Comparison of ENCODE assay signal across 26 cellular contexts in genomic region chr6:161743526-161744196, GRCh38.
A peak's percentile ranks its signal among the peaks of the same experiment; 100 is the strongest.
DNase-seq lines count a peak whose midpoint lies in the region; ATAC-seq, FAIRE-seq and TF ChIP-seq lines count a peak whose summit lies in the region.
"Had no signal": no experiment of that assay in that cellular context is flagged by ENCODE, and none has a peak within 500 bp of the region (broad histone marks: within the 10 kb centered on the region; RNA-seq: fewer than 3 reads in every experiment).

No MANE protein-coding gene starts in this region.

- intact Hi-C loops in GM12878 (cut with micrococcal nuclease; ENCODE audit: unreplicated experiment) (loop anchor here (10.0 kb wide), 1 partner anchor 181 kb away; no protein-coding TSS in a partner anchor), sciatic nerve (cut with DNase I) (no loop called here)

- H3K9ac ChIP-seq in GM12878 (ENCODE audit: control insufficient read depth, insufficient read depth, low read length) (no peak overlapping the region), GM23248 (no peak overlapping the region)

- CTCF ChIA-PET in GM12878 (lab: Yijun Ruan, JAX): interaction anchor here (0.7 kb wide), 1 partner anchor 562 kb away, joined by 4 read pairs; no protein-coding TSS in a partner anchor

- no peaks in the 10 kb centered on the region for H3F3A ChIP-seq in GM23248 (ENCODE audit: insufficient read depth)

- DNase-seq in GM12878 (ENCODE audit: low read depth, low spot score) (no peak), sciatic nerve (ENCODE audit: low spot score) (no peak), DMS53 treated with DMSO at 0.1 percent for 48 hours (lab: John Stamatoyannopoulos, UW; ENCODE audit: unreplicated experiment) (no peak), GM23248 (no peak)
- DNase-seq: AML-193; C1 segment of cervical spinal cord; CD8-positive, alpha-beta memory T cell; GDM1; H7; HFFc6; NCI-H1048; NCI-H1417 treated with DMSO at 0.1 percent for 48 hours; NCI-H187 treated with DMSO at 0.1 percent for 48 hours; NCI-H2107; NCI-H446 treated with DMSO at 0.1 percent for 48 hours; NCI-H526 treated with DMSO at 0.1 percent for 48 hours; PC-3; Right ventricle myocardium superior had no signal

- H3K36me3 ChIP-seq in GM12878 (ENCODE audit: control insufficient read depth in 2 of 2, insufficient read depth in 2 of 2, low read length in 1 of 2) (no peaks in the 10 kb centered on the region), GM23248 (ENCODE audit: low read depth) (no peaks in the 10 kb centered on the region)
- H3K36me3 ChIP-seq: MG63 had no signal

- SMC1A ChIA-PET in GM12878 (lab: Charles Lee; ENCODE audit: uncharacterized antibody, unreplicated experiment): no interaction called here

- H3K4me1 ChIP-seq in GM12878 (ENCODE audit: control insufficient read depth, insufficient read depth, low read length): no peaks in the 10 kb centered on the region
- H3K4me1 ChIP-seq in GM23248 (ENCODE audit: insufficient read depth): no peaks in the 10 kb centered on the region

- no peak overlapping the region for H3K4me2 ChIP-seq in GM12878 (ENCODE audit: control insufficient read depth, insufficient read depth)
- H3K4me2 ChIP-seq in GM23248 (ENCODE audit: unreplicated experiment): no peak overlapping the region

- H3K27ac ChIP-seq in GM12878 (ENCODE audit: control insufficient read depth, insufficient read depth) (no peak overlapping the region), GM23248 (no peak overlapping the region)
- H3K27ac ChIP-seq: HL-60 had no signal

- RAD21 ChIA-PET in GM12878 (lab: Charles Lee; ENCODE audit: unreplicated experiment): no interaction called here

- in situ Hi-C loops in GM12878 (cut with MboI): no loop called here
- in situ Hi-C loops in GM23248 (cut with MboI): no loop called here

- H4K20me1 ChIP-seq in GM12878 (ENCODE audit: control insufficient read depth, insufficient read depth): no peaks in the 10 kb centered on the region
- H4K20me1 ChIP-seq in GM23248 (ENCODE audit: insufficient read depth): no peaks in the 10 kb centered on the region

- H3K79me2 ChIP-seq in GM12878 (ENCODE audit: control insufficient read depth, insufficient read depth, low read length) (no peaks in the 10 kb centered on the region), GM23248 (ENCODE audit: insufficient read depth) (no peaks in the 10 kb centered on the region)

- H3K9me2 ChIP-seq in GM23248 (ENCODE audit: insufficient read depth): no peaks in the 10 kb centered on the region

- no peak overlapping the region for H2AFZ ChIP-seq in GM12878 (ENCODE audit: control insufficient read depth, low read depth, low read length)
- no peak overlapping the region for H2AFZ ChIP-seq in GM23248

- no peak for TF ChIP-seq CTCF in GM12878 (IDR thresholded peaks at IDR 0.05 in 2 of 3, conservative IDR thresholded peaks at IDR 0.05 in 1 of 3; ENCODE audit: control insufficient read depth in 2 of 3, extremely low read depth in 1 of 3, insufficient read depth in 1 of 3, low read depth in 3 of 3, low read length in 3 of 3)

- no peak for FAIRE-seq in GM12878 (lab: Jason Lieb, UNC)
- FAIRE-seq: HepG2, K562 had no signal

- H3K9me3 ChIP-seq in GM12878 (replicated peaks; ENCODE audit: control insufficient read depth, insufficient read depth, low read length): no peaks in the 10 kb centered on the region
- H3K9me3 ChIP-seq in GM23248 (ENCODE audit: low read depth): no peaks in the 10 kb centered on the region
- H3K9me3 ChIP-seq: MG63 had no signal

- WGBS in GM12878 (ENCODE audit: insufficient coverage, insufficient replicate concordance, low lambda C conversion rate, missing lambda C conversion rate): 16% methylated on average over 15 of the region's 15 CpGs
- 85 to 88% methylated on average over 15 of the region's 15 CpGs for WGBS in GM23248 (ENCODE audit: low coverage in 1 of 2, low lambda C conversion rate in 2 of 2, missing lambda C conversion rate in 2 of 2), 2 experiments

- POLR2A ChIA-PET in GM12878 (lab: Charles Lee): no interaction called here

- no peak for TF ChIP-seq RAD21 in GM12878 (IDR thresholded peaks at IDR 0.05; ENCODE audit: insufficient read depth, low read depth, low read length)

- H3K27me3 ChIP-seq in GM12878 (replicated peaks in 1 of 2; ENCODE audit: control insufficient read depth in 2 of 2, insufficient read depth in 2 of 2, low read length in 1 of 2): no peaks in the 10 kb centered on the region
- H3K27me3 ChIP-seq in GM23248 (replicated peaks; ENCODE audit: insufficient read depth): no peaks in the 10 kb centered on the region
- H3K27me3 ChIP-seq: MG63 had no signal

- ATAC-seq in GM18868 (IDR thresholded peaks at IDR 0.05; ENCODE audit: unreplicated experiment) (peak; percentile 65), HG02678 (IDR thresholded peaks at IDR 0.05; ENCODE audit: unreplicated experiment) (peak; percentile 71), GM12878 (peak; percentile 73), sciatic nerve (peak; percentile 52), GM18861 (IDR thresholded peaks at IDR 0.05; ENCODE audit: unreplicated experiment) (no peak), GM19463 (IDR thresholded peaks at IDR 0.05; ENCODE audit: unreplicated experiment) (no peak)
- ATAC-seq: HepG2, K562, PC-3 had no signal

- TF ChIP-seq POLR2A in GM12878 (IDR thresholded peaks at IDR 0.05; ENCODE audit: low read depth, low read length): no peak

- no TSS peak for BruUV-seq in GM12878 (replicated peaks; lab: Mats Ljungman, UMichigan)

- no peak for TF ChIP-seq EP300 in GM12878 (IDR thresholded peaks at IDR 0.05; ENCODE audit: borderline replicate concordance in 1 of 2, control insufficient read depth in 1 of 2, low read depth in 2 of 2, low read length in 2 of 2)

- H3K4me3 ChIP-seq in GM12878 (no peak overlapping the region), GM23248 (no peak overlapping the region)
- H3K4me3 ChIP-seq: K562, MG63 had no signal

TF ChIP-seq in GM12878, 131 proteins besides CTCF, POLR2A, EP300 and RAD21:
- TF ChIP-seq ZNF687 (IDR thresholded peaks at IDR 0.05) (no peak), RCOR1 (conservative IDR thresholded peaks at IDR 0.05; ENCODE audit: low read depth, low read length) (no peak), RUNX3 (IDR thresholded peaks at IDR 0.05; ENCODE audit: low read length) (peak; percentile 29; the same call in 1 of the 2 replicates), BHLHE40 (IDR thresholded peaks at IDR 0.05; ENCODE audit: borderline replicate concordance in 1 of 2, low read depth in 2 of 2, low read length in 1 of 2) (peak in 1 of 2 experiments; percentile 42; a peak in 1 of 4 replicates)
- TF ChIP-seq, protein P1, sequence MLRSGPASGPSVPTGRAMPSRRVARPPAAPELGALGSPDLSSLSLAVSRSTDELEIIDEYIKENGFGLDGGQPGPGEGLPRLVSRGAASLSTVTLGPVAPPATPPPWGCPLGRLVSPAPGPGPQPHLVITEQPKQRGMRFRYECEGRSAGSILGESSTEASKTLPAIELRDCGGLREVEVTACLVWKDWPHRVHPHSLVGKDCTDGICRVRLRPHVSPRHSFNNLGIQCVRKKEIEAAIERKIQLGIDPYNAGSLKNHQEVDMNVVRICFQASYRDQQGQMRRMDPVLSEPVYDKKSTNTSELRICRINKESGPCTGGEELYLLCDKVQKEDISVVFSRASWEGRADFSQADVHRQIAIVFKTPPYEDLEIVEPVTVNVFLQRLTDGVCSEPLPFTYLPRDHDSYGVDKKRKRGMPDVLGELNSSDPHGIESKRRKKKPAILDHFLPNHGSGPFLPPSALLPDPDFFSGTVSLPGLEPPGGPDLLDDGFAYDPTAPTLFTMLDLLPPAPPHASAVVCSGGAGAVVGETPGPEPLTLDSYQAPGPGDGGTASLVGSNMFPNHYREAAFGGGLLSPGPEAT (IDR thresholded peaks at IDR 0.05; ENCODE audit: low read depth): peak; percentile 25; the same call in 1 of the 2 replicates

Comparison
In these comparisons a context has a peak if more than half of its experiments do, and no peak if none do; other contexts are left out.
1. ATAC-seq: peak in GM18868 (single experiment), HG02678 (single experiment), GM12878 (single experiment) and sciatic nerve (single experiment); none in GM18861 (single experiment) and GM19463 (single experiment).